23 cellular contexts compared by ENCODE assay signal in the genomic region with DNA sequence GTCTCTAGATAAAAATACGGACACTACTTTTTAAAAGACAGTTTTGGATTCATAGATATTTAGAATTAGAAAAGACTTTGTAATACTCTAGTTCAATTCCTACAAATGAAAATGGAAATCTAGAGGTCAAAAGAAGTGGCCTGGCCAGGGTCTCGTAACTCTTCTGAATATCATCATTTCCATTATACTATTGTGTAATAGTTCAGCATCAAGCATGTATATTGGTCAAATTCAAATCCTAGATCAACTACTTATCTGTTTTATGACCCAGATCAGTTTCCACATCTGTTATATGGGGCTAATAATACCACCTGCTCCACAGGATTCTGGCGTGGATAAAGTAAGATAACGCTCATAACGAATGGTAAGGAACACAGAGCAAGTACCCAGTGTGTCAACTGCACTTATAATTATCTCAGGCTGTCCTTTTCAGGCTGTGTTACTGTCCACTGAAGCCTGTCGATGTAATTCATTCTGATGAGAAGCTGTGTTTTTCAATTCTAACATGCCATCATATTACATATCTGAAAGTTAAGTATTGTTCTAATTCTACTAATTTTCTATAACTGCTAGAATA. TPM values are rescaled to one million over a fixed set of nuclear protein-coding genes. Genes with fewer than 3 reads are reported as not detected.
A peak's percentile ranks its signal among the peaks of the same experiment; 100 is the strongest.
DNase-seq lines count a peak whose midpoint lies in the region; ATAC-seq, FAIRE-seq and TF ChIP-seq lines count a peak whose summit lies in the region.
"Had no signal": no experiment of that assay in that cellular context is flagged by ENCODE, and none has a peak within 500 bp of the region (broad histone marks: within the 10 kb centered on the region; RNA-seq: fewer than 3 reads in every experiment).

No MANE protein-coding gene starts in this region.

- H3K4me3 ChIP-seq in IMR-90 (ENCODE audit: insufficient read depth, low read depth, low read length) (no peak overlapping the region), K562 (no peak overlapping the region), MM.1S (ENCODE audit: low read length) (no peak overlapping the region)
- H3K4me3 ChIP-seq: MG63, Peyer's patch, SJSA1 had no signal

- no peak for TF ChIP-seq RAD21 in IMR-90 (IDR thresholded peaks at IDR 0.05; ENCODE audit: low read length)
- TF ChIP-seq RAD21 in K562 (CRISPR knock-in tag; conservative IDR thresholded peaks at IDR 0.05 in 1 of 2, IDR thresholded peaks at IDR 0.05 in 1 of 2): no peak

- H3K9me1 ChIP-seq in IMR-90 (ENCODE audit: insufficient read depth, low read length) (peaks cover 12% of the 10 kb centered on the region), K562 (ENCODE audit: control insufficient read depth, insufficient read depth, low read length) (no peaks in the 10 kb centered on the region)

- H2AFZ ChIP-seq in IMR-90 (replicated peaks; ENCODE audit: low read length, poor library complexity): no peak overlapping the region
- no peak overlapping the region for H2AFZ ChIP-seq in K562 (ENCODE audit: low read depth, low read length)
- no peak overlapping the region for H2AFZ ChIP-seq in MM.1S (ENCODE audit: low read length)

- DNase-seq in NCI-H82 (lab: John Stamatoyannopoulos, UW) (peak; percentile 61), NCI-H82 treated with DMSO at 0.1 percent for 48 hours (lab: John Stamatoyannopoulos, UW; ENCODE audit: unreplicated experiment) (no peak), G401 (ENCODE audit: low spot score) (peak; percentile 57), IMR-90 (no peak), K562 (ENCODE audit: extremely low read depth in 1 of 4, low spot score in 3 of 4) (peak in 1 of 4 experiments; percentile 24), MM.1S (no peak), Calu3 (no peak), mucosa of gallbladder (ENCODE audit: low spot score) (no peak)
- DNase-seq: CD8-positive, alpha-beta memory T cell; DMS79; GOT3; Karpas-422; MG63; NCI-H1048; NCI-H1417 treated with DMSO at 0.1 percent for 48 hours; NCI-H2029; NCI-H345; Peyer's patch; SW 1271; T-helper 17 cell had no signal

- BruUV-seq in IMR-90 (replicated peaks; lab: Mats Ljungman, UMichigan) (no TSS peak), K562 (replicated peaks; lab: Mats Ljungman, UMichigan) (no TSS peak), Calu3 (replicated peaks; lab: Mats Ljungman, UMichigan) (no TSS peak)

- H3K4me1 Mint-ChIP-seq in Calu3 (ENCODE audit: low read depth, unreplicated experiment): peaks cover 12% of the 10 kb centered on the region

- H3K36me3 ChIP-seq in IMR-90 (ENCODE audit: control insufficient read depth, insufficient read depth, low read length): peaks cover 10% of the 10 kb centered on the region
- peaks cover 24% of the 10 kb centered on the region for H3K36me3 ChIP-seq in K562 (ENCODE audit: control insufficient read depth, insufficient read depth, low read length)
- no peaks in the 10 kb centered on the region for H3K36me3 ChIP-seq in MM.1S (replicated peaks; ENCODE audit: insufficient read depth, low read length)

- H3K27ac ChIP-seq in IMR-90 (ENCODE audit: insufficient read depth, low read length): no peak overlapping the region
- H3K27ac ChIP-seq in K562 (ENCODE audit: extremely low read depth, low read depth, low read length): no peak overlapping the region
- H3K27ac ChIP-seq in MM.1S (ENCODE audit: low read length): no peak overlapping the region
- H3K27ac ChIP-seq: C4-2B, Peyer's patch, SJSA1 had no signal

- in situ Hi-C loops in G401 (cut with HindIII; ENCODE audit: low sequenced_read_pairs): no loop called here
- in situ Hi-C loops in IMR-90 (cut with MboI; ENCODE audit: low sequenced_read_pairs): no loop called here
- in situ Hi-C loops in K562 (cut with MboI): no loop called here

- POLR2A ChIA-PET in IMR-90 (lab: Charles Lee; ENCODE audit: unreplicated experiment): no interaction called here
- POLR2A ChIA-PET in K562 (lab: Yijun Ruan, JAX): no interaction called here

- no peak overlapping the region for H3K4me3 Mint-ChIP-seq in Calu3 (ENCODE audit: low read depth, unreplicated experiment)
- H3K4me3 Mint-ChIP-seq: CD8-positive, alpha-beta memory T cell; T-helper 17 cell had no signal

- TF ChIP-seq POLR2A in IMR-90 (IDR thresholded peaks at IDR 0.05; ENCODE audit: low read depth, low read length) (no peak), K562 (conservative IDR thresholded peaks at IDR 0.05) (no peak)

- WGBS in IMR-90 (ENCODE audit: extremely low coverage in 2 of 2, insufficient read length in 1 of 2), 2 experiments: no CpG with 5 or more reads among the region's 6 CpGs
- WGBS in K562 (ENCODE audit: insufficient coverage, low coverage, missing lambda C conversion rate): 47% methylated on average over 6 of the region's 6 CpGs

- H3K27me3 Mint-ChIP-seq in Calu3 (ENCODE audit: unreplicated experiment): no peaks in the 10 kb centered on the region
- H3K27me3 Mint-ChIP-seq: CD8-positive, alpha-beta memory T cell; T-helper 17 cell had no signal

- H3K4me2 ChIP-seq in IMR-90 (ENCODE audit: low read depth, low read length) (no peak overlapping the region), K562 (ENCODE audit: insufficient read depth, low read length) (no peak overlapping the region), MM.1S (ENCODE audit: low read depth, low read length) (no peak overlapping the region)

- H3K9me2 ChIP-seq in MM.1S (replicated peaks; ENCODE audit: insufficient read depth, low read length): no peaks in the 10 kb centered on the region

- FAIRE-seq in K562 (lab: Jason Lieb, UNC): no peak

- no peak overlapping the region for H3K27ac Mint-ChIP-seq in Calu3 (ENCODE audit: unreplicated experiment)
- H3K27ac Mint-ChIP-seq: CD8-positive, alpha-beta memory T cell; T-helper 17 cell had no signal

- dilution Hi-C loops in IMR-90 (cut with HindIII; ENCODE audit: low sequenced_read_pairs, unreplicated experiment): no loop called here

- no peak overlapping the region for H4K91ac ChIP-seq in IMR-90 (ENCODE audit: insufficient read depth, low read depth, low read length)

- no peak overlapping the region for H2BK15ac ChIP-seq in IMR-90 (ENCODE audit: low read depth, low read length)

- H3K9me3 ChIP-seq in IMR-90 (ENCODE audit: control insufficient read depth, insufficient read depth, low read length) (no peaks in the 10 kb centered on the region), K562 (replicated peaks; ENCODE audit: control insufficient read depth, insufficient read depth, low read depth, low read length) (no peaks in the 10 kb centered on the region), MM.1S (replicated peaks; ENCODE audit: insufficient read depth, low read length) (no peaks in the 10 kb centered on the region)
- H3K9me3 ChIP-seq: MG63, Peyer's patch, SJSA1 had no signal

- H3K79me1 ChIP-seq in IMR-90 (ENCODE audit: low read depth in 1 of 2, low read length in 2 of 2): peaks cover 22 to 55% of the 10 kb centered on the region in 2 experiments

- no peak overlapping the region for H2BK120ac ChIP-seq in IMR-90 (ENCODE audit: low read depth, low read length)

- no peak overlapping the region for H3K56ac ChIP-seq in IMR-90 (ENCODE audit: extremely low read depth, insufficient read depth, low read length)

- no peak overlapping the region for H2BK5ac ChIP-seq in IMR-90 (ENCODE audit: low read depth, low read length, poor library complexity, severe bottlenecking)

- no peak overlapping the region for H3K18ac ChIP-seq in IMR-90 (ENCODE audit: low read depth, low read length)

- H3K23ac ChIP-seq in IMR-90 (ENCODE audit: low read depth, low read length): no peak overlapping the region

- CTCF ChIA-PET in IMR-90 (lab: Yijun Ruan, JAX) (interaction anchor here (1.5 kb wide), 1 partner anchor 52 kb away, joined by 3 read pairs; no protein-coding TSS in a partner anchor), K562 (lab: Yijun Ruan, JAX; ENCODE audit: low intra/inter-chr PET ratio) (no interaction called here), Calu3 (lab: Charles Lee) (no interaction called here)

- H3K14ac ChIP-seq in IMR-90 (replicated peaks; ENCODE audit: low read depth, low read length): no peak overlapping the region

- TF ChIP-seq CTCF in IMR-90 (conservative IDR thresholded peaks at IDR 0.05; ENCODE audit: low read depth, low read length) (no peak), K562 (IDR thresholded peaks at IDR 0.05 in 2 of 3, conservative IDR thresholded peaks at IDR 0.05 in 1 of 3; ENCODE audit: insufficient read depth in 2 of 3, low read depth in 1 of 3, low read length in 3 of 3) (no peak), MM.1S (IDR thresholded peaks at IDR 0.05; ENCODE audit: low read length) (no peak), Calu3 (IDR thresholded peaks at IDR 0.05; ENCODE audit: unreplicated experiment) (no peak)

- H3K27me3 ChIP-seq in IMR-90 (ENCODE audit: control insufficient read depth, insufficient read depth, low read length): no peaks in the 10 kb centered on the region
- H3K27me3 ChIP-seq in K562 (ENCODE audit: control insufficient read depth in 2 of 2, insufficient read depth in 2 of 2, low read length in 2 of 2): no peaks in the 10 kb centered on the region
- no peaks in the 10 kb centered on the region for H3K27me3 ChIP-seq in MM.1S (replicated peaks; ENCODE audit: insufficient read depth, low read length)
- H3K27me3 ChIP-seq: MG63, Peyer's patch, SJSA1 had no signal

- no peaks in the 10 kb centered on the region for H3K36me3 Mint-ChIP-seq in Calu3 (ENCODE audit: insufficient read depth, unreplicated experiment)

- H2AK9ac ChIP-seq in IMR-90 (replicated peaks; ENCODE audit: low read depth, low read length, poor library complexity): no peak overlapping the region

- no peak overlapping the region for H3K9ac ChIP-seq in IMR-90 (ENCODE audit: low read depth, low read length)
- no peak overlapping the region for H3K9ac ChIP-seq in K562 (ENCODE audit: insufficient read depth in 1 of 2, low read depth in 2 of 2, low read length in 2 of 2)
- H3K9ac ChIP-seq in MM.1S (ENCODE audit: low read length): no peak overlapping the region

- H4K5ac ChIP-seq in IMR-90 (ENCODE audit: low read depth, low read length): no peak overlapping the region

- H2AK5ac ChIP-seq in IMR-90 (ENCODE audit: low read depth, low read length): no peak overlapping the region

- H3K79me2 ChIP-seq in K562 (ENCODE audit: control insufficient read depth, insufficient read depth, low read length): peaks cover 39% of the 10 kb centered on the region
- H3K79me2 ChIP-seq in MM.1S (ENCODE audit: low read length): peaks cover 7% of the 10 kb centered on the region

- H4K8ac ChIP-seq in IMR-90 (ENCODE audit: low read depth in 2 of 2, low read length in 2 of 2): no peak overlapping the region

- no peak overlapping the region for H2BK20ac ChIP-seq in IMR-90 (ENCODE audit: low read depth, low read length)

- H3K4me1 ChIP-seq in IMR-90 (ENCODE audit: control insufficient read depth, insufficient read depth, low read length) (no peaks in the 10 kb centered on the region), K562 (replicated peaks in 1 of 2; ENCODE audit: control insufficient read depth in 2 of 2, insufficient read depth in 2 of 2, low read length in 2 of 2) (no peaks in the 10 kb centered on the region; a peak in 1 of 5 replicates), MM.1S (ENCODE audit: low read length) (no peaks in the 10 kb centered on the region)
- H3K4me1 ChIP-seq: Peyer's patch, SJSA1 had no signal

- peaks cover 30% of the 10 kb centered on the region for H4K20me1 ChIP-seq in IMR-90 (ENCODE audit: insufficient read depth, low read length)
- H4K20me1 ChIP-seq in K562 (replicated peaks; ENCODE audit: control insufficient read depth, insufficient read depth, low read length): no peaks in the 10 kb centered on the region
- no peaks in the 10 kb centered on the region for H4K20me1 ChIP-seq in MM.1S (ENCODE audit: insufficient read depth, low read length)

- ATAC-seq in IMR-90 (ENCODE audit: low read depth): no peak
- ATAC-seq in K562: peak; percentile 54
- ATAC-seq: HCT116, T-helper 17 cell had no signal

- no peak overlapping the region for H3K4ac ChIP-seq in IMR-90 (ENCODE audit: low read depth, low read length)

- H3K9me3 Mint-ChIP-seq in Calu3 (ENCODE audit: low read depth, unreplicated experiment): no peaks in the 10 kb centered on the region
- H3K9me3 Mint-ChIP-seq: CD8-positive, alpha-beta memory T cell had no signal

- no peak for TF ChIP-seq EP300 in K562 (IDR thresholded peaks at IDR 0.05; ENCODE audit: low read length)

- no peaks in the 10 kb centered on the region for H3F3A ChIP-seq in MM.1S (ENCODE audit: insufficient read depth, low read length)

- intact Hi-C loops in IMR-90 (cut with micrococcal nuclease) (no loop called here), K562 (cut with micrococcal nuclease) (no loop called here), Calu3 (cut with micrococcal nuclease; ENCODE audit: unreplicated experiment) (no loop called here)

RNA-seq across cellular contexts. Expression of a gene that starts 54.3 kb away (rescaled TPM):
- total RNA-seq in G401 (2014; rRNA removed; shearing (Covaris generic)): 13.4 and 21.5 TPM in 2 replicates
- total RNA-seq in IMR-90 (2012; rRNA removed): 92.5 and 94.3 TPM in 2 replicates
- polyA plus RNA-seq in IMR-90 (2012; rRNA removed): 43.3 and 44.9 TPM in 2 replicates
- 10.8 and 11.9 TPM in 2 replicates for polyA plus RNA-seq in IMR-90 (2012; cell fraction: cytosol; rRNA removed)
- 27.8 and 127 TPM in 2 replicates for polyA plus RNA-seq in IMR-90 (2012; cell fraction: nucleus; rRNA removed; ENCODE audit: low replicate concordance)
- 222 and 366 TPM in 2 replicates for total RNA-seq in K562 (2011; cell fraction: chromatin; rRNA removed; ENCODE audit: low replicate concordance)
- 80.7 and 94.1 TPM in 2 replicates for total RNA-seq in K562 (2011; cell fraction: nucleolus; rRNA removed)
- total RNA-seq in K562 (2011; cell fraction: nucleoplasm; rRNA removed): 125 and 182 TPM in 2 replicates
- 38.7 and 43.1 TPM in 2 replicates for total RNA-seq in K562 (2014; rRNA removed)
- total RNA-seq in K562 (2014; rRNA removed; fragmentation: Illumina TruSeq; extraction: Trizol): 61.8 and 84.8 TPM in 2 replicates
- 72.2 and 75.0 TPM in 2 replicates for total RNA-seq in K562 (2015; rRNA removed; fragmentation: Illumina TruSeq; extraction: Trizol)
- total RNA-seq in K562 (2021): 57.7 and 60.8 TPM in 2 replicates
- 86.1 and 145 TPM in 2 replicates for polyA plus RNA-seq in K562 (2011; rRNA removed)
- polyA plus RNA-seq in K562 (2011; cell fraction: cytosol; rRNA removed): 35.6 and 41.6 TPM in 2 replicates
- polyA plus RNA-seq in K562 (2011; cell fraction: nucleus; rRNA removed): 214 and 250 TPM in 2 replicates
- polyA plus RNA-seq in K562 (2012): 32.3 and 36.3 TPM in 2 replicates
- polyA plus RNA-seq in K562 (2014; fragmentation: Illumina TruSeq; extraction: Trizol): 65.7 and 72.2 TPM in 2 replicates
- 10 to 100 TPM; 13.6 to 15.5 TPM for polyA plus RNA-seq in K562 (2014; fragmentation: Nextera tagmentation; extraction: Ambion mirVana)
- 40.3 and 43.6 TPM in 2 replicates for polyA plus RNA-seq in K562 (2014; rRNA removed)
- 150 and 239 TPM in 2 replicates for polyA minus RNA-seq in K562 (2011; rRNA and poly(A)+ RNA removed)
- polyA minus RNA-seq in K562 (2011; cell fraction: cytosol; rRNA and poly(A)+ RNA removed): 36.3 and 108 TPM in 2 replicates
- polyA minus RNA-seq in K562 (2011; cell fraction: nucleus; rRNA and poly(A)+ RNA removed): 146 and 167 TPM in 2 replicates
- 67.0 and 67.5 TPM in 2 replicates for total RNA-seq in Calu3 (2022)
- total RNA-seq in mucosa of gallbladder: 94.3 TPM

Comparison
In these comparisons a context has a peak if more than half of its experiments do, and no peak if none do; other contexts are left out.
1. DNase-seq: peak in NCI-H82 (single experiment) and G401 (single experiment); none in NCI-H82 treated with DMSO at 0.1 percent for 48 hours (single experiment), IMR-90 (single experiment), MM.1S (single experiment), Calu3 (single experiment) and mucosa of gallbladder (single experiment).